In genomic region chr19:12984683-12985048, GRCh38 we compare ENCODE assay signal across 1 cellular context.
A peak's percentile ranks its signal among the peaks of the same experiment; 100 is the strongest.
TF ChIP-seq lines count a peak whose summit lies in the region.

No MANE protein-coding gene starts in this region.

TF ChIP-seq in K562, 482 proteins besides CTCF, POLR2A, EP300 and RAD21:
- TF ChIP-seq COPS2 (conservative IDR thresholded peaks at IDR 0.05) (no peak), ARID3A (IDR thresholded peaks at IDR 0.05; ENCODE audit: borderline replicate concordance, low read depth, low read length) (no peak), ZNF695 (CRISPR knock-in tag; IDR thresholded peaks at IDR 0.05) (no peak), STAT6 (CRISPR knock-in tag; IDR thresholded peaks at IDR 0.05) (no peak), EGR1 (conservative IDR thresholded peaks at IDR 0.05) (peak; percentile 15; the same call in 1 of the 2 replicates), ZBTB7A (IDR thresholded peaks at IDR 0.05; ENCODE audit: borderline replicate concordance, control insufficient read depth, low read depth, low read length) (0 out of 2 replicates have a peak, but pooled peaks have one; percentile 23), ZNF740 (CRISPR knock-in tag; IDR thresholded peaks at IDR 0.05) (peak; percentile 89), ZNF740 (tag; IDR thresholded peaks at IDR 0.05) (peak in 1 of 2 experiments; percentile 64; a peak in 1 of 4 replicates), ZNF12 (CRISPR knock-in tag; IDR thresholded peaks at IDR 0.05) (no peak), PHF20 (IDR thresholded peaks at IDR 0.05; ENCODE audit: partially characterized antibody) (no peak)
TF ChIP-seq in K562: peak in this region for 3.
